22 cellular contexts compared by ENCODE assay signal in genomic region chr1:201329286-201329685, GRCh38. TPM values are rescaled to one million over a fixed set of nuclear protein-coding genes. Genes with fewer than 3 reads are reported as not detected.
DNase-seq lines count a peak whose midpoint lies in the region; ATAC-seq and TF ChIP-seq lines count a peak whose summit lies in the region.
"Had no signal": no experiment of that assay in that cellular context is flagged by ENCODE, and none has a peak within 500 bp of the region (broad histone marks: within the 10 kb centered on the region; RNA-seq: fewer than 3 reads in every experiment).

No MANE protein-coding gene starts in this region.

- H3K9me3 ChIP-seq in mesenchymal stem cell (ENCODE audit: control insufficient read depth, low read length) (no peaks in the 10 kb centered on the region), OCI-LY7 (ENCODE audit: low read length) (no peaks in the 10 kb centered on the region)
- H3K9me3 ChIP-seq: A549, vagina had no signal

- no peak overlapping the region for H3K4ac ChIP-seq in mesenchymal stem cell (ENCODE audit: low read depth in 1 of 2, low read length in 2 of 2)

- no peak overlapping the region for H3K18ac ChIP-seq in mesenchymal stem cell (ENCODE audit: low read depth in 1 of 2, low read length in 2 of 2)

- H2AFZ ChIP-seq in mesenchymal stem cell (ENCODE audit: low read depth, low read length) (no peak overlapping the region), OCI-LY7 (ENCODE audit: low read length) (no peak overlapping the region)

- H3K36me3 ChIP-seq in mesenchymal stem cell (ENCODE audit: control insufficient read depth in 1 of 2, insufficient read depth in 2 of 2, low read depth in 1 of 2, low read length in 2 of 2) (no peaks in the 10 kb centered on the region), OCI-LY7 (ENCODE audit: insufficient read depth, low read length) (no peaks in the 10 kb centered on the region)

- no peak overlapping the region for H2BK15ac ChIP-seq in mesenchymal stem cell (ENCODE audit: low read depth, poor library complexity, severe bottlenecking)

- H3K4me2 ChIP-seq in mesenchymal stem cell (ENCODE audit: low read length, poor library complexity, severe bottlenecking) (no peak overlapping the region), OCI-LY7 (ENCODE audit: low read length) (no peak overlapping the region)
- H3K4me2 ChIP-seq: A549 had no signal

- H3K27me3 ChIP-seq in mesenchymal stem cell (ENCODE audit: control insufficient read depth in 1 of 2, insufficient read depth in 1 of 2, low read length in 2 of 2), result peaks cover 54 to 68% of the 10 kb centered on the region in 2 experiments
- H3K27me3 ChIP-seq: vagina had no signal

- H2BK12ac ChIP-seq in mesenchymal stem cell (ENCODE audit: low read length in 2 of 2), result no peak overlapping the region

- H3K27ac ChIP-seq in mesenchymal stem cell (ENCODE audit: low read length, poor library complexity, severe bottlenecking), result no peak overlapping the region
- H3K27ac ChIP-seq in OCI-LY7 (ENCODE audit: low read depth, low read length, poor library complexity, severe bottlenecking), result no peak overlapping the region
- H3K27ac ChIP-seq: A549, vagina had no signal

- no peak overlapping the region for H2AK5ac ChIP-seq in mesenchymal stem cell (ENCODE audit: low read length, severe bottlenecking)

- H4K8ac ChIP-seq in mesenchymal stem cell (ENCODE audit: low read length), result no peak overlapping the region

- H3K9ac ChIP-seq in mesenchymal stem cell (ENCODE audit: low read length), result no peak overlapping the region

- H4K20me1 ChIP-seq in OCI-LY7 (ENCODE audit: insufficient read depth, low read length), result no peaks in the 10 kb centered on the region

- H3K4me1 Mint-ChIP-seq in glutamatergic neuron (ENCODE audit: low read depth, unreplicated experiment), result peaks cover 11% of the 10 kb centered on the region
- H3K4me1 Mint-ChIP-seq: activated CD4-positive, alpha-beta T cell treated with anti-CD3 and anti-CD28 coated beads, Interleukin-2, amount 10 ng/mL, durations not matched to agents 24 days and 14 days had no signal

- peaks cover 9% of the 10 kb centered on the region for H3K27me3 Mint-ChIP-seq in glutamatergic neuron (ENCODE audit: unreplicated experiment)

- H3K4me3 Mint-ChIP-seq in glutamatergic neuron (ENCODE audit: unreplicated experiment), result no peak overlapping the region
- H3K4me3 Mint-ChIP-seq: activated CD4-positive, alpha-beta T cell treated with anti-CD3 and anti-CD28 coated beads, Interleukin-2, amount 10 ng/mL, durations not matched to agents 24 days and 14 days; HFFc6 had no signal

- POLR2A ChIA-PET in OCI-LY7 (lab: Charles Lee), result interaction anchor here (0.5 kb wide), 1 partner anchor 319 kb away, joined by 3 read pairs; no protein-coding TSS in a partner anchor

- TF ChIP-seq CTCF in glutamatergic neuron (IDR thresholded peaks at IDR 0.05; ENCODE audit: partially characterized antibody, unreplicated experiment), result no peak
- no peak for TF ChIP-seq CTCF in OCI-LY7 (conservative IDR thresholded peaks at IDR 0.05; ENCODE audit: low read length)

- H2BK5ac ChIP-seq in mesenchymal stem cell (ENCODE audit: low read depth, low read length, poor library complexity, severe bottlenecking), result no peak overlapping the region

- BruUV-seq in OCI-LY7 (replicated peaks; lab: Mats Ljungman, UMichigan), result no TSS peak

- no peaks in the 10 kb centered on the region for H3K9me2 ChIP-seq in OCI-LY7 (ENCODE audit: insufficient read depth, low read length)

- no peaks in the 10 kb centered on the region for H3K79me2 ChIP-seq in OCI-LY7 (ENCODE audit: insufficient read depth, low read depth, low read length)

- peaks cover 4% of the 10 kb centered on the region for H3K9me3 Mint-ChIP-seq in glutamatergic neuron (ENCODE audit: unreplicated experiment)
- H3K9me3 Mint-ChIP-seq: activated CD4-positive, alpha-beta T cell treated with anti-CD3 and anti-CD28 coated beads, Interleukin-2, amount 10 ng/mL, durations not matched to agents 24 days and 14 days; HFFc6 had no signal

- no peak overlapping the region for H4K91ac ChIP-seq in mesenchymal stem cell (ENCODE audit: low read length)

- intact Hi-C loops in Right ventricle myocardium inferior (cut with DNase I) (no loop called here), OCI-LY7 (cut with micrococcal nuclease; ENCODE audit: unreplicated experiment) (no loop called here)

- no peak overlapping the region for H2BK120ac ChIP-seq in mesenchymal stem cell (ENCODE audit: low read depth, low read length)

- no peak overlapping the region for H3K23ac ChIP-seq in mesenchymal stem cell (ENCODE audit: low read length in 2 of 2)

- peak; percentile 57 for ATAC-seq in Right ventricle myocardium inferior
- no peak for ATAC-seq in HG02938 (IDR thresholded peaks at IDR 0.05; ENCODE audit: unreplicated experiment)
- ATAC-seq: A549, left lobe of liver had no signal

- no peaks in the 10 kb centered on the region for H3K79me1 ChIP-seq in mesenchymal stem cell (replicated peaks; ENCODE audit: low read length, poor library complexity, severe bottlenecking)

- no peak overlapping the region for H3K27ac Mint-ChIP-seq in glutamatergic neuron (ENCODE audit: unreplicated experiment)
- H3K27ac Mint-ChIP-seq: activated CD4-positive, alpha-beta T cell treated with anti-CD3 and anti-CD28 coated beads, Interleukin-2, amount 10 ng/mL, durations not matched to agents 24 days and 14 days; HFFc6 had no signal

- CTCF ChIA-PET in OCI-LY7 (lab: Charles Lee; ENCODE audit: unreplicated experiment), result no interaction called here

- peak; percentile 28 for DNase-seq in AG08395 (ENCODE audit: low spot score)
- peak; percentile 18 for DNase-seq in amniotic epithelial cell (ENCODE audit: low read depth)
- no peak for DNase-seq in Right ventricle myocardium inferior (ENCODE audit: missing footprints)
- peak; percentile 5 for DNase-seq in mesenchymal stem cell
- DNase-seq in glutamatergic neuron, result no peak
- DNase-seq in OCI-LY7 (ENCODE audit: low spot score), result no peak
- DNase-seq in T-helper 9 cell, result no peak
- DNase-seq: activated CD4-positive, alpha-beta T cell treated with anti-CD3 and anti-CD28 coated beads, Interleukin-2, amount 10 ng/mL, durations not matched to agents 24 days and 14 days; activated CD8-positive, alpha-beta memory T cell treated with anti-CD3 and anti-CD28 coated beads, Interleukin-2, amount 50 U/mL, for 4 hours; activated effector memory CD4-positive, alpha-beta T cell treated with Interleukin-2 at 50 U/mL for 16 hours; amniotic stem cell; HFFc6; KG1; NCI-H2029; NCI-H446 treated with DMSO at 0.1 percent for 48 hours; RPMI8226; substantia nigra had no signal

- H3K14ac ChIP-seq in mesenchymal stem cell (ENCODE audit: low read length in 2 of 2), result no peak overlapping the region

- peaks cover 8% of the 10 kb centered on the region for H3K36me3 Mint-ChIP-seq in glutamatergic neuron (ENCODE audit: unreplicated experiment)

- H3K4me3 ChIP-seq in mesenchymal stem cell (ENCODE audit: insufficient read depth in 1 of 2, low read depth in 1 of 2, low read length in 2 of 2), result no peak overlapping the region
- no peak overlapping the region for H3K4me3 ChIP-seq in OCI-LY7 (ENCODE audit: low read depth, low read length, poor library complexity, severe bottlenecking)
- H3K4me3 ChIP-seq: A549, vagina had no signal

- H3K4me1 ChIP-seq in mesenchymal stem cell (ENCODE audit: control insufficient read depth, insufficient read depth, low read depth, low read length) (no peaks in the 10 kb centered on the region), OCI-LY7 (ENCODE audit: insufficient read depth, low read length, poor library complexity, severe bottlenecking) (no peaks in the 10 kb centered on the region)
- H3K4me1 ChIP-seq: A549 had no signal

- 83% methylated on average over 2 of the region's 2 CpGs for WGBS in mesenchymal stem cell

RNA-seq across cellular contexts. Expression of gene PKP1, which starts 46.0 kb away (rescaled TPM):
- 0.16 TPM for total RNA-seq in Right ventricle myocardium inferior
- not detected for polyA plus RNA-seq in mesenchymal stem cell (2013, experiment 1 of 2)
- polyA plus RNA-seq in mesenchymal stem cell (2013, experiment 2 of 2), result not detected
- not detected for total RNA-seq in glutamatergic neuron (ENCODE audit: unreplicated experiment)
- not detected in 2 replicates for total RNA-seq in OCI-LY7 (2014; rRNA removed; shearing (Covaris generic))
- total RNA-seq in OCI-LY7 (2022), result not detected in 2 replicates
- total RNA-seq: activated CD4-positive, alpha-beta T cell treated with anti-CD3 and anti-CD28 coated beads, Interleukin-2, amount 10 ng/mL, durations not matched to agents 24 days and 14 days; HFFc6 had no signal
- polyA plus RNA-seq: A549 had no signal

RNA-seq across cellular contexts. Expression of gene TNNT2, which starts 48.2 kb away (rescaled TPM):
- total RNA-seq in Right ventricle myocardium inferior (9,445 TPM), glutamatergic neuron (ENCODE audit: unreplicated experiment) (not detected), OCI-LY7 (2022) (not detected in 2 replicates)
- 0.07 TPM for polyA plus RNA-seq in mesenchymal stem cell (2013, experiment 1 of 2)
- not detected for polyA plus RNA-seq in mesenchymal stem cell (2013, experiment 2 of 2)
- total RNA-seq in OCI-LY7 (2014; rRNA removed; shearing (Covaris generic)), result not detected in 2 replicates
- total RNA-seq: activated CD4-positive, alpha-beta T cell treated with anti-CD3 and anti-CD28 coated beads, Interleukin-2, amount 10 ng/mL, durations not matched to agents 24 days and 14 days; frontal cortex; HFFc6 had no signal

Comparison
In these comparisons a context has a peak if more than half of its experiments do, and no peak if none do; other contexts are left out.
1. DNase-seq: peak in AG08395 (single experiment), amniotic epithelial cell (single experiment) and mesenchymal stem cell (single experiment); none in Right ventricle myocardium inferior (single experiment), glutamatergic neuron (single experiment), OCI-LY7 (single experiment) and T-helper 9 cell (single experiment).
2. RNA of gene TNNT2, which starts 48.2 kb away (total RNA-seq): 9,445 TPM in Right ventricle myocardium inferior (single experiment); not detected in glutamatergic neuron (single experiment) and not detected in OCI-LY7; every median in the first group is over 1,000 times any median in the second.